In the genomic region with DNA sequence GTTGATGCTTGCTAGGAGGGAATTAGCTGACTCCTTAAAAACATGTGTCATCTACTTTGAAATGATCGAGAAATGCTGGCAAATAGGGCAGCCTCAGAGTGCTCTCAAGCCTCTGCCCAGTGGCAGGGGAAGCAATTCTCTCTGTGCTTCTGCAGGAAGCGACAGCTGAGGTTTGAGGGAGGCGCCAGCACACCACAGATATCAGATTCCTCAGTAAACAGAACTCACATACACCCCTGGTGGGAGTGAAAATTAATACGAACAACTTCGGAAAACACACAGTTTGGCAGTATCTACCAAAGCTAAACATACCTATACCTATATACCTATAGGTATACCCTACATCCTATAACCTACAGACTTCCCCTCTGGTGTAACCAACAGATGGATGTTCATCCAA, we compare ENCODE assay signal across 10 cellular contexts.
A peak's percentile ranks its signal among the peaks of the same experiment; 100 is the strongest.
DNase-seq lines count a peak whose midpoint lies in the region; ATAC-seq and TF ChIP-seq lines count a peak whose summit lies in the region.
"Had no signal": no experiment of that assay in that cellular context is flagged by ENCODE, and none has a peak within 500 bp of the region (broad histone marks: within the 10 kb centered on the region; RNA-seq: fewer than 3 reads in every experiment).

No MANE protein-coding gene starts in this region.

- DNase-seq in Ammon's horn (ENCODE audit: low spot score) (peak; percentile 55), KBM-7 (peak; percentile 26), NCI-H226 (peak; percentile 3), GM19240 (ENCODE audit: insufficient read length, low spot score) (no peak), OCI-M2 (lab: John Stamatoyannopoulos, UW; ENCODE audit: unreplicated experiment) (no peak)
- DNase-seq: stomach had no signal

- in situ Hi-C loops in KBM-7 (cut with MboI; ENCODE audit: low pct_unique_long_range_greater_than_20kb, low sequenced_read_pairs) = no loop called here

- peak overlapping the region; percentile 64 for H3K27ac ChIP-seq in VCaP
- H3K27ac ChIP-seq: stomach had no signal

- no peak for ATAC-seq in GM18498 (IDR thresholded peaks at IDR 0.05; ENCODE audit: unreplicated experiment)
- ATAC-seq in HG02623 (IDR thresholded peaks at IDR 0.05; ENCODE audit: unreplicated experiment) = no peak
- ATAC-seq: esophagus mucosa had no signal

- peak; percentile 57 for TF ChIP-seq CTCF in VCaP (conservative IDR thresholded peaks at IDR 0.05)

Comparison
In these comparisons a context has a peak if more than half of its experiments do, and no peak if none do; other contexts are left out.
1. DNase-seq: peak in Ammon's horn (single experiment), KBM-7 (single experiment) and NCI-H226 (single experiment); none in GM19240 (single experiment) and OCI-M2 (single experiment).